Comparison of ENCODE assay signal across 8 cellular contexts in the genomic region with DNA sequence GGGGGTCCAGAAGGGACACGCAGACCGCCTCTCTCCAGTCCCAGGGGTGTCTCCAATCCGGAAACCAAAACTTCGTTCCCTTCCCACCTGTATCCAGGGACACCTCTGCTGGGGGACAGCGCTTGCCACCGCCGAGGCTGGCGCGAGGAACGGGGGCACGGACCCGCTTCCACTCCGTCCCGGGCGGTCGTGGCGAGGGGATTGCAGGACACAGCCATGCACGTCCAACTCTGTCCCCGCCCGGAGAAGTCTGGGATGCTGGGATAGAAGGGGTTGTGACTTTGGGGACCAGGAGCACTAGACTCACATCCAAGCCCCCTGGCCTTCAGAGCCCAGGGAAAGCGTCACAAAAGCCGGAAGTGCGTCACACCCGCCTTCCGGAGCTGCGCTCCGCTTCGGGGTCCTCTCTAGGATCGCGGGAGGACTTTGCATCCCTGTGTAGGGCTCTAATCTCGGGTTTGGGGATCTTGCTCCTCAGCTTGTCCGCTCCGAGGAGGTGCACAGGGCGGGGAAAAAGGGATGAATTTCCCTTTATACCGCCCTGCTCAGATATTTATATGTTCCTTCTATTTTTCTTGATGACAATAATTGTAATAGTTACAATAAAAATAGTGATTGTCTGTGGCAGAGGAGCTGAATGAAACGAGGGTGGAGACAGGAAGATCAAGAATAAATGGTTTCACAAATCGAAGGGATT. TPM values are rescaled to one million over a fixed set of nuclear protein-coding genes. Genes with fewer than 3 reads are reported as not detected.
A peak's percentile ranks its signal among the peaks of the same experiment; 100 is the strongest.
DNase-seq lines count a peak whose midpoint lies in the region; ATAC-seq, FAIRE-seq and TF ChIP-seq lines count a peak whose summit lies in the region.

A gene (minus strand): TSS at position 348 of the 697 bp plus-strand sequence. CDS start 3,707 bp downstream, outside the sequence.

- peak within 1 kb of the TSS; percentile 87 for H3K4me3 Mint-ChIP-seq in WTC11

- no peak for TF ChIP-seq CTCF in WTC11 (IDR thresholded peaks at IDR 0.05)

- FAIRE-seq in A204.1 (lab: Jason Lieb, UNC): peak; percentile 93

- TF ChIP-seq POLR2A in GM18526 (IDR thresholded peaks at IDR 0.05; ENCODE audit: extremely low read depth, insufficient read length): peak; percentile 91

- peak; percentile 88 for DNase-seq in NCI-H2171 treated with DMSO at 0.1 percent for 48 hours (lab: John Stamatoyannopoulos, UW)
- DNase-seq in WTC11 (ENCODE audit: low spot score): peak; percentile 87
- DNase-seq in caudate nucleus (lab: John Stamatoyannopoulos, UW): peak; percentile 19 to 95 (median 81)
- DNase-seq in inferior parietal cortex (ENCODE audit: extremely low spot score): peak; percentile 97
- peak; percentile 81 for DNase-seq in smooth muscle cell of the brain vasculature (ENCODE audit: low read depth, low spot score)

- peak within 1 kb of the TSS; percentile 86 for H3K27ac Mint-ChIP-seq in WTC11

- H3K36me3 Mint-ChIP-seq in WTC11: peaks cover 24% of the 10 kb centered on the region

- ATAC-seq in HG03097 (IDR thresholded peaks at IDR 0.05; ENCODE audit: low FRiP score, unreplicated experiment) (peak; percentile 78), WTC11 (peak; percentile 98)

- H3K4me1 Mint-ChIP-seq in WTC11: peaks cover 2% of the 10 kb centered on the region; the same call in 1 of the 2 replicates

- peaks cover 10% of the 10 kb centered on the region for H3K9me3 Mint-ChIP-seq in WTC11

- peak within 1 kb of the TSS; percentile 88 for H3K27ac ChIP-seq in caudate nucleus (ENCODE audit: low read depth, low read length)

- CTCF ChIA-PET in WTC11 (lab: Charles Lee): interaction anchor here (0.5 to 0.8 kb wide), 3 partner anchors 47 to 783 kb away, joined by 3 to 6 read pairs (median 3); a partner anchor contains a TSS

- POLR2A ChIA-PET in WTC11 (lab: Charles Lee): interaction anchor here (1.1 kb wide), 1 partner anchor 47 kb away, joined by 3 read pairs; a partner anchor contains a TSS

- no peaks in the 10 kb centered on the region for H3K27me3 Mint-ChIP-seq in WTC11 (ENCODE audit: low read depth)

TF ChIP-seq in WTC11, 78 proteins besides CTCF, POLR2A, EP300 and RAD21 (continues in another document):
- TF ChIP-seq CREB1 (CRISPR knock-in tag; IDR thresholded peaks at IDR 0.05): no peak
- TF ChIP-seq, protein P1, sequence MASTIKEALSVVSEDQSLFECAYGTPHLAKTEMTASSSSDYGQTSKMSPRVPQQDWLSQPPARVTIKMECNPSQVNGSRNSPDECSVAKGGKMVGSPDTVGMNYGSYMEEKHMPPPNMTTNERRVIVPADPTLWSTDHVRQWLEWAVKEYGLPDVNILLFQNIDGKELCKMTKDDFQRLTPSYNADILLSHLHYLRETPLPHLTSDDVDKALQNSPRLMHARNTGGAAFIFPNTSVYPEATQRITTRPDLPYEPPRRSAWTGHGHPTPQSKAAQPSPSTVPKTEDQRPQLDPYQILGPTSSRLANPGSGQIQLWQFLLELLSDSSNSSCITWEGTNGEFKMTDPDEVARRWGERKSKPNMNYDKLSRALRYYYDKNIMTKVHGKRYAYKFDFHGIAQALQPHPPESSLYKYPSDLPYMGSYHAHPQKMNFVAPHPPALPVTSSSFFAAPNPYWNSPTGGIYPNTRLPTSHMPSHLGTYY (CRISPR knock-in tag; IDR thresholded peaks at IDR 0.05): no peak
- TF ChIP-seq NFYB (CRISPR knock-in tag; conservative IDR thresholded peaks at IDR 0.05; ENCODE audit: low read depth): no peak
- TF ChIP-seq, protein P2, sequence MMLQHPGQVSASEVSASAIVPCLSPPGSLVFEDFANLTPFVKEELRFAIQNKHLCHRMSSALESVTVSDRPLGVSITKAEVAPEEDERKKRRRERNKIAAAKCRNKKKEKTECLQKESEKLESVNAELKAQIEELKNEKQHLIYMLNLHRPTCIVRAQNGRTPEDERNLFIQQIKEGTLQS (CRISPR knock-in tag; conservative IDR thresholded peaks at IDR 0.05): no peak
- no peak for TF ChIP-seq SOX15 (CRISPR knock-in tag; IDR thresholded peaks at IDR 0.05)
- no peak for TF ChIP-seq ZNF396 (CRISPR knock-in tag; IDR thresholded peaks at IDR 0.05; ENCODE audit: borderline replicate concordance)
- peak; percentile 79; the same call in 1 of the 2 replicates for TF ChIP-seq FOXK1 (CRISPR knock-in tag; IDR thresholded peaks at IDR 0.05)
- TF ChIP-seq PRRX2 (CRISPR knock-in tag; IDR thresholded peaks at IDR 0.05): no peak
- peak; percentile 56; the same call in 1 of the 2 replicates for TF ChIP-seq SP1 (CRISPR knock-in tag; conservative IDR thresholded peaks at IDR 0.05)
- TF ChIP-seq NR2C2 (CRISPR knock-in tag; IDR thresholded peaks at IDR 0.05): no peak
- peak; percentile 38; the same call in 1 of the 2 replicates for TF ChIP-seq TCF7 (CRISPR knock-in tag; IDR thresholded peaks at IDR 0.05; ENCODE audit: low read depth)
- TF ChIP-seq, protein P3, sequence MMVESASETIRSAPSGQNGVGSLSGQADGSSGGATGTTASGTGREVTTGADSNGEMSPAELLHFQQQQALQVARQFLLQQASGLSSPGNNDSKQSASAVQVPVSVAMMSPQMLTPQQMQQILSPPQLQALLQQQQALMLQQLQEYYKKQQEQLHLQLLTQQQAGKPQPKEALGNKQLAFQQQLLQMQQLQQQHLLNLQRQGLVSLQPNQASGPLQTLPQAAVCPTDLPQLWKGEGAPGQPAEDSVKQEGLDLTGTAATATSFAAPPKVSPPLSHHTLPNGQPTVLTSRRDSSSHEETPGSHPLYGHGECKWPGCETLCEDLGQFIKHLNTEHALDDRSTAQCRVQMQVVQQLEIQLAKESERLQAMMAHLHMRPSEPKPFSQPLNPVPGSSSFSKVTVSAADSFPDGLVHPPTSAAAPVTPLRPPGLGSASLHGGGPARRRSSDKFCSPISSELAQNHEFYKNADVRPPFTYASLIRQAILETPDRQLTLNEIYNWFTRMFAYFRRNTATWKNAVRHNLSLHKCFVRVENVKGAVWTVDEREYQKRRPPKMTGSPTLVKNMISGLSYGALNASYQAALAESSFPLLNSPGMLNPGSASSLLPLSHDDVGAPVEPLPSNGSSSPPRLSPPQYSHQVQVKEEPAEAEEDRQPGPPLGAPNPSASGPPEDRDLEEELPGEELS (CRISPR knock-in tag; IDR thresholded peaks at IDR 0.05): peak; percentile 59; the same call in 1 of the 2 replicates
- TF ChIP-seq, protein P4, sequence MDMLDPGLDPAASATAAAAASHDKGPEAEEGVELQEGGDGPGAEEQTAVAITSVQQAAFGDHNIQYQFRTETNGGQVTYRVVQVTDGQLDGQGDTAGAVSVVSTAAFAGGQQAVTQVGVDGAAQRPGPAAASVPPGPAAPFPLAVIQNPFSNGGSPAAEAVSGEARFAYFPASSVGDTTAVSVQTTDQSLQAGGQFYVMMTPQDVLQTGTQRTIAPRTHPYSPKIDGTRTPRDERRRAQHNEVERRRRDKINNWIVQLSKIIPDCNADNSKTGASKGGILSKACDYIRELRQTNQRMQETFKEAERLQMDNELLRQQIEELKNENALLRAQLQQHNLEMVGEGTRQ (CRISPR knock-in tag; IDR thresholded peaks at IDR 0.05): no peak
- TF ChIP-seq, protein P5, sequence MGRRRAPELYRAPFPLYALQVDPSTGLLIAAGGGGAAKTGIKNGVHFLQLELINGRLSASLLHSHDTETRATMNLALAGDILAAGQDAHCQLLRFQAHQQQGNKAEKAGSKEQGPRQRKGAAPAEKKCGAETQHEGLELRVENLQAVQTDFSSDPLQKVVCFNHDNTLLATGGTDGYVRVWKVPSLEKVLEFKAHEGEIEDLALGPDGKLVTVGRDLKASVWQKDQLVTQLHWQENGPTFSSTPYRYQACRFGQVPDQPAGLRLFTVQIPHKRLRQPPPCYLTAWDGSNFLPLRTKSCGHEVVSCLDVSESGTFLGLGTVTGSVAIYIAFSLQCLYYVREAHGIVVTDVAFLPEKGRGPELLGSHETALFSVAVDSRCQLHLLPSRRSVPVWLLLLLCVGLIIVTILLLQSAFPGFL (CRISPR knock-in tag; IDR thresholded peaks at IDR 0.05; ENCODE audit: borderline replicate concordance): no peak
- no peak for TF ChIP-seq GRHL2 (CRISPR knock-in tag; IDR thresholded peaks at IDR 0.05; ENCODE audit: insufficient replicate concordance, severe bottlenecking)
- TF ChIP-seq SMAD4 (CRISPR knock-in tag; IDR thresholded peaks at IDR 0.05): no peak
- TF ChIP-seq, protein P6, sequence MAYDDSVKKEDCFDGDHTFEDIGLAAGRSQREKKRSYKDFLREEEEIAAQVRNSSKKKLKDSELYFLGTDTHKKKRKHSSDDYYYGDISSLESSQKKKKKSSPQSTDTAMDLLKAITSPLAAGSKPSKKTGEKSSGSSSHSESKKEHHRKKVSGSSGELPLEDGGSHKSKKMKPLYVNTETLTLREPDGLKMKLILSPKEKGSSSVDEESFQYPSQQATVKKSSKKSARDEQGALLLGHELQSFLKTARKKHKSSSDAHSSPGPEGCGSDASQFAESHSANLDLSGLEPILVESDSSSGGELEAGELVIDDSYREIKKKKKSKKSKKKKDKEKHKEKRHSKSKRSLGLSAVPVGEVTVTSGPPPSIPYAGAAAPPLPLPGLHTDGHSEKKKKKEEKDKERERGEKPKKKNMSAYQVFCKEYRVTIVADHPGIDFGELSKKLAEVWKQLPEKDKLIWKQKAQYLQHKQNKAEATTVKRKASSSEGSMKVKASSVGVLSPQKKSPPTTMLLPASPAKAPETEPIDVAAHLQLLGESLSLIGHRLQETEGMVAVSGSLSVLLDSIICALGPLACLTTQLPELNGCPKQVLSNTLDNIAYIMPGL (CRISPR knock-in tag; IDR thresholded peaks at IDR 0.05): no peak
- no peak for TF ChIP-seq ZNF423 (CRISPR knock-in tag; IDR thresholded peaks at IDR 0.05)
- TF ChIP-seq, protein P7, sequence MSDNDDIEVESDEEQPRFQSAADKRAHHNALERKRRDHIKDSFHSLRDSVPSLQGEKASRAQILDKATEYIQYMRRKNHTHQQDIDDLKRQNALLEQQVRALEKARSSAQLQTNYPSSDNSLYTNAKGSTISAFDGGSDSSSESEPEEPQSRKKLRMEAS (CRISPR knock-in tag; IDR thresholded peaks at IDR 0.05): peak; percentile 67
- TF ChIP-seq, protein P8, sequence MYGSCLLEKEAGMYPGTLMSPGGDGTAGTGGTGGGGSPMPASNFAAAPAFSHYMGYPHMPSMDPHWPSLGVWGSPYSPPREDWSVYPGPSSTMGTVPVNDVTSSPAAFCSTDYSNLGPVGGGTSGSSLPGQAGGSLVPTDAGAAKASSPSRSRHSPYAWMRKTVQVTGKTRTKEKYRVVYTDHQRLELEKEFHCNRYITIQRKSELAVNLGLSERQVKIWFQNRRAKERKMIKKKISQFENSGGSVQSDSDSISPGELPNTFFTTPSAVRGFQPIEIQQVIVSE (CRISPR knock-in tag; IDR thresholded peaks at IDR 0.05; ENCODE audit: borderline replicate concordance): no peak
- TF ChIP-seq TP53 (CRISPR knock-in tag; IDR thresholded peaks at IDR 0.05): no peak
- no peak for TF ChIP-seq RORB (CRISPR knock-in tag; IDR thresholded peaks at IDR 0.05)
- no peak for TF ChIP-seq HMGA2 (CRISPR knock-in tag; IDR thresholded peaks at IDR 0.05)

RNA-seq across cellular contexts. Expression of the gene that starts here (rescaled TPM):
- total RNA-seq in WTC11 (2021): 5.9 to 7.2 TPM (median 6.6 TPM) in 3 replicates

Comparison
In these comparisons a context has a peak if more than half of its experiments do, and no peak if none do; other contexts are left out.
1. Peak in every context shown above with its lines: DNase-seq, ATAC-seq and H3K27ac ChIP-seq.